28 cellular contexts compared by ENCODE assay signal in genomic region chr2:181399046-181399445, GRCh38. TPM values are rescaled to one million over a fixed set of nuclear protein-coding genes. Genes with fewer than 3 reads are reported as not detected.
DNase-seq lines count a peak whose midpoint lies in the region; FAIRE-seq and TF ChIP-seq lines count a peak whose summit lies in the region.
"Had no signal": no experiment of that assay in that cellular context is flagged by ENCODE, and none has a peak within 500 bp of the region (broad histone marks: within the 10 kb centered on the region; RNA-seq: fewer than 3 reads in every experiment).

No MANE protein-coding gene starts in this region.

- H3K27ac ChIP-seq in KMS-11 (peak overlapping the region; percentile 41; the same call in 1 of the 2 replicates), neural progenitor cell (peak overlapping the region; percentile 33)
- H3K27ac ChIP-seq: body of pancreas, left ventricle myocardium inferior, psoas muscle, uterus had no signal

- peaks cover 5% of the 10 kb centered on the region for H3F3A ChIP-seq in neural progenitor cell (ENCODE audit: low read depth)

- no peaks in the 10 kb centered on the region for H3K9me3 ChIP-seq in neural progenitor cell (ENCODE audit: low read depth)
- H3K9me3 ChIP-seq: body of pancreas, left ventricle myocardium inferior, psoas muscle, uterus had no signal

- H3K4me3 ChIP-seq in KMS-11 (IDR thresholded peaks at IDR 0.05; ENCODE audit: insufficient read depth, low read depth, low read length) (no peak overlapping the region), neural progenitor cell (no peak overlapping the region)
- H3K4me3 ChIP-seq: body of pancreas, left ventricle myocardium inferior, psoas muscle, uterus had no signal

- TF ChIP-seq CTCF in KMS-11 (conservative IDR thresholded peaks at IDR 0.05; ENCODE audit: low read depth, low read length): no peak
- TF ChIP-seq CTCF in neural progenitor cell (IDR thresholded peaks at IDR 0.05): no peak
- no peak for TF ChIP-seq CTCF in GM10266 (IDR thresholded peaks at IDR 0.05; ENCODE audit: control insufficient read depth, insufficient read depth, low read depth, missing control alignments)

- H3K4me3 Mint-ChIP-seq in neural progenitor cell: no peak overlapping the region
- H3K4me3 Mint-ChIP-seq: activated T-cell treated with anti-CD3 and anti-CD28 coated beads, Interleukin-2, amount 50 U/mL, for 72 hours; H9; naive thymus-derived CD4-positive, alpha-beta T cell had no signal

- DNase-seq in GM19239 (ENCODE audit: insufficient read length, low spot score) (no peak), UCSD-AML1 (lab: John Stamatoyannopoulos, UW; ENCODE audit: unreplicated experiment) (peak; percentile 9), neural progenitor cell (ENCODE audit: low spot score) (peak; percentile 49), GM10266 (ENCODE audit: extremely low spot score) (no peak), NCI-H1092 treated with DMSO at 0.1 percent for 48 hours (lab: John Stamatoyannopoulos, UW) (no peak), NCI-H524 (lab: John Stamatoyannopoulos, UW) (no peak), NCI-H1436 (lab: John Stamatoyannopoulos, UW) (no peak)
- DNase-seq: activated CD4-positive, alpha-beta T cell treated with anti-CD3 and anti-CD28 coated beads, Interleukin-2, amount 50 U/mL, for 1 hour; activated naive CD4-positive, alpha-beta T cell treated with Interleukin-2 at 50 U/mL for 16 hours; activated T-cell treated with anti-CD3 and anti-CD28 coated beads, Interleukin-2, amount 50 U/mL, for 72 hours; body of pancreas; Calu3; H9; left ventricle myocardium inferior; naive thymus-derived CD4-positive, alpha-beta T cell; NCI-H1417; NCI-H2081; NCI-H446 treated with DMSO at 0.1 percent for 48 hours; occipital lobe; PC-3; psoas muscle; Right ventricle myocardium superior; stimulated activated CD4-positive, alpha-beta T cell treated with anti-CD3 and anti-CD28 coated beads, Interleukin-15, amount 100 ng/mL, for 24 hours; stimulated activated naive CD4-positive, alpha-beta T cell treated with Interleukin-2 at 50 U/mL for 16 hours; uterus had no signal

- peak; percentile 76 for FAIRE-seq in GM19239 (lab: Jason Lieb, UNC)
- FAIRE-seq: endothelial cell of umbilical vein, islet of Langerhans had no signal

- H2AFZ ChIP-seq in KMS-11 (ENCODE audit: low read depth) (peak overlapping the region; percentile 47; the same call in 1 of the 2 replicates), neural progenitor cell (replicated peaks) (no peak overlapping the region)

- H3K27ac Mint-ChIP-seq in neural progenitor cell: no peak overlapping the region
- H3K27ac Mint-ChIP-seq: activated T-cell treated with anti-CD3 and anti-CD28 coated beads, Interleukin-2, amount 50 U/mL, for 72 hours; H9; naive thymus-derived CD4-positive, alpha-beta T cell had no signal

- no peaks in the 10 kb centered on the region for H3K9me3 Mint-ChIP-seq in neural progenitor cell
- H3K9me3 Mint-ChIP-seq: activated T-cell treated with anti-CD3 and anti-CD28 coated beads, Interleukin-2, amount 50 U/mL, for 72 hours; H9 had no signal

- no peaks in the 10 kb centered on the region for H3K36me3 Mint-ChIP-seq in neural progenitor cell

- H3K4me2 ChIP-seq in KMS-11 (peak overlapping the region; percentile 16), neural progenitor cell (peak overlapping the region; percentile 52)

- H3K27me3 Mint-ChIP-seq in neural progenitor cell (ENCODE audit: insufficient read depth, low read depth): no peaks in the 10 kb centered on the region
- H3K27me3 Mint-ChIP-seq: naive thymus-derived CD4-positive, alpha-beta T cell had no signal

- H3K36me3 ChIP-seq in KMS-11 (ENCODE audit: insufficient read depth) (no peaks in the 10 kb centered on the region), neural progenitor cell (no peaks in the 10 kb centered on the region)
- H3K36me3 ChIP-seq: left ventricle myocardium inferior, uterus had no signal

- H3K27me3 ChIP-seq in KMS-11 (ENCODE audit: insufficient read depth, low read depth) (no peaks in the 10 kb centered on the region), neural progenitor cell (no peaks in the 10 kb centered on the region)
- H3K27me3 ChIP-seq: body of pancreas, uterus had no signal

- H3K79me2 ChIP-seq in KMS-11 (ENCODE audit: insufficient read depth, low read depth) (no peaks in the 10 kb centered on the region), neural progenitor cell (ENCODE audit: low read depth) (no peaks in the 10 kb centered on the region)

- peaks cover 4% of the 10 kb centered on the region for H3K4me1 Mint-ChIP-seq in neural progenitor cell

- no peak overlapping the region for H3K9ac ChIP-seq in KMS-11
- H3K9ac ChIP-seq in neural progenitor cell: no peak overlapping the region

- no peaks in the 10 kb centered on the region for H4K20me1 ChIP-seq in KMS-11 (ENCODE audit: insufficient read depth)
- no peaks in the 10 kb centered on the region for H4K20me1 ChIP-seq in neural progenitor cell (ENCODE audit: low read depth)

- peaks cover 52% of the 10 kb centered on the region for H3K4me1 ChIP-seq in KMS-11 (ENCODE audit: low read depth, poor library complexity, severe bottlenecking)
- H3K4me1 ChIP-seq in neural progenitor cell: peaks cover 14% of the 10 kb centered on the region
- H3K4me1 ChIP-seq: body of pancreas, left ventricle myocardium inferior, psoas muscle, uterus had no signal

RNA-seq across cellular contexts. Expression of gene ITGA4, which starts 58.1 kb away (rescaled TPM):
- total RNA-seq in neural progenitor cell (ENCODE audit: low replicate concordance): 8.2 and 10.2 TPM in 2 replicates

Comparison
In these comparisons a context has a peak if more than half of its experiments do, and no peak if none do; other contexts are left out.
1. DNase-seq: peak in UCSD-AML1 (single experiment) and neural progenitor cell (single experiment); none in GM19239 (single experiment), GM10266 (single experiment), NCI-H1092 treated with DMSO at 0.1 percent for 48 hours (single experiment), NCI-H524 (0 of 2) and NCI-H1436 (single experiment).